In genomic region chr15:35168464-35168863, GRCh38 we compare ENCODE assay signal across 14 cellular contexts.
DNase-seq lines count a peak whose midpoint lies in the region; ATAC-seq, FAIRE-seq and TF ChIP-seq lines count a peak whose summit lies in the region.
"Had no signal": no experiment of that assay in that cellular context is flagged by ENCODE, and none has a peak within 500 bp of the region (broad histone marks: within the 10 kb centered on the region; RNA-seq: fewer than 3 reads in every experiment).

No MANE protein-coding gene starts in this region.

- no peak overlapping the region for H3K4ac ChIP-seq in mesenchymal stem cell (ENCODE audit: low read depth in 1 of 2, low read length in 2 of 2)

- H3K9me1 ChIP-seq in K562 (ENCODE audit: control insufficient read depth, insufficient read depth, low read length), result no peaks in the 10 kb centered on the region

- ATAC-seq in K562, result peak; percentile 54
- no peak for ATAC-seq in HG03135 (IDR thresholded peaks at IDR 0.05; ENCODE audit: unreplicated experiment)
- ATAC-seq: right cardiac atrium, upper lobe of right lung had no signal

- DNase-seq in AG09309 (ENCODE audit: low read depth), result peak; percentile 5
- DNase-seq in LHCN-M2 (ENCODE audit: low read depth), result peak; percentile 73
- peak in 1 of 4 experiments; percentile 49 for DNase-seq in K562 (ENCODE audit: extremely low read depth in 1 of 4, low spot score in 3 of 4)
- DNase-seq in mesenchymal stem cell, result peak; percentile 70
- no peak for DNase-seq in GM10266 (ENCODE audit: extremely low spot score)
- DNase-seq in anterior cingulate cortex (lab: John Stamatoyannopoulos, UW), result no peak
- DNase-seq in activated CD4-positive, alpha-beta memory T cell treated with anti-CD3 and anti-CD28 coated beads, Interleukin-2, amount 10 ng/mL, durations not matched to agents 7 days and 5 days, result no peak
- DNase-seq: adrenal gland; CD4-positive, alpha-beta T cell; effector CD8-positive, alpha-beta T cell; NCI-H1930; right cardiac atrium; upper lobe of right lung had no signal

- no peaks in the 10 kb centered on the region for H4K20me1 ChIP-seq in K562 (replicated peaks; ENCODE audit: control insufficient read depth, insufficient read depth, low read length)

- H2BK15ac ChIP-seq in mesenchymal stem cell (ENCODE audit: low read depth, poor library complexity, severe bottlenecking), result no peak overlapping the region

- no peak for TF ChIP-seq POLR2A in K562 (conservative IDR thresholded peaks at IDR 0.05)

- H4K8ac ChIP-seq in mesenchymal stem cell (ENCODE audit: low read length), result no peak overlapping the region

- TF ChIP-seq CTCF in AG09309 (IDR thresholded peaks at IDR 0.05; ENCODE audit: control insufficient read depth, insufficient read depth, low read depth, low read length, missing control alignments), result no peak
- TF ChIP-seq CTCF in K562 (IDR thresholded peaks at IDR 0.05 in 2 of 3, conservative IDR thresholded peaks at IDR 0.05 in 1 of 3; ENCODE audit: insufficient read depth in 2 of 3, low read depth in 1 of 3, low read length in 3 of 3), result no peak
- TF ChIP-seq CTCF in GM10266 (IDR thresholded peaks at IDR 0.05; ENCODE audit: control insufficient read depth, insufficient read depth, low read depth, missing control alignments), result no peak

- no TSS peak for BruUV-seq in K562 (replicated peaks; lab: Mats Ljungman, UMichigan)

- no peak overlapping the region for H3K23ac ChIP-seq in mesenchymal stem cell (ENCODE audit: low read length in 2 of 2)

- no peak overlapping the region for H3K14ac ChIP-seq in mesenchymal stem cell (ENCODE audit: low read length in 2 of 2)

- no peaks in the 10 kb centered on the region for H3K36me3 Mint-ChIP-seq in activated CD4-positive, alpha-beta memory T cell treated with anti-CD3 and anti-CD28 coated beads, Interleukin-2, amount 10 ng/mL, durations not matched to agents 7 days and 5 days (ENCODE audit: low read depth)

- intact Hi-C loops in K562 (cut with micrococcal nuclease), result loop anchor here (5.0 kb wide), 1 partner anchor 181 kb away; the partner anchor contains the start of gene ZNF770

- peak overlapping the region in 1 of 2 experiments; percentile 60; a peak in 2 of 4 replicates for H3K9ac ChIP-seq in K562 (ENCODE audit: insufficient read depth in 1 of 2, low read depth in 2 of 2, low read length in 2 of 2)
- peak overlapping the region; percentile 82 for H3K9ac ChIP-seq in mesenchymal stem cell (ENCODE audit: low read length)

- H2BK5ac ChIP-seq in mesenchymal stem cell (ENCODE audit: low read depth, low read length, poor library complexity, severe bottlenecking), result no peak overlapping the region

- H3K4me2 ChIP-seq in K562 (ENCODE audit: insufficient read depth, low read length), result peak overlapping the region; percentile 65; the same call in 1 of the 2 replicates
- no peak overlapping the region for H3K4me2 ChIP-seq in mesenchymal stem cell (ENCODE audit: low read length, poor library complexity, severe bottlenecking)

- TF ChIP-seq EP300 in K562 (IDR thresholded peaks at IDR 0.05; ENCODE audit: low read length), result no peak

- H2BK120ac ChIP-seq in mesenchymal stem cell (ENCODE audit: low read depth, low read length), result no peak overlapping the region

- no peaks in the 10 kb centered on the region for H3K4me1 Mint-ChIP-seq in activated CD4-positive, alpha-beta memory T cell treated with anti-CD3 and anti-CD28 coated beads, Interleukin-2, amount 10 ng/mL, durations not matched to agents 7 days and 5 days

- no peaks in the 10 kb centered on the region for H3K79me2 ChIP-seq in K562 (ENCODE audit: control insufficient read depth, insufficient read depth, low read length)

- TF ChIP-seq RAD21 in K562 (CRISPR knock-in tag; conservative IDR thresholded peaks at IDR 0.05 in 1 of 2, IDR thresholded peaks at IDR 0.05 in 1 of 2), result no peak

- no peaks in the 10 kb centered on the region for H3K79me1 ChIP-seq in mesenchymal stem cell (replicated peaks; ENCODE audit: low read length, poor library complexity, severe bottlenecking)

- H3K27ac Mint-ChIP-seq in activated CD4-positive, alpha-beta memory T cell treated with anti-CD3 and anti-CD28 coated beads, Interleukin-2, amount 10 ng/mL, durations not matched to agents 7 days and 5 days, result no peak overlapping the region
- H3K27ac Mint-ChIP-seq: CD4-positive, alpha-beta T cell had no signal

- H3K27ac ChIP-seq in K562 (ENCODE audit: extremely low read depth, low read depth, low read length) (peak overlapping the region; percentile 94), mesenchymal stem cell (ENCODE audit: low read length, poor library complexity, severe bottlenecking) (no peak overlapping the region)
- H3K27ac ChIP-seq: upper lobe of right lung had no signal

- H3K4me3 ChIP-seq in AG09309 (ENCODE audit: control insufficient read depth, low read depth, low read length) (no peak overlapping the region), K562 (no peak overlapping the region), mesenchymal stem cell (ENCODE audit: insufficient read depth in 1 of 2, low read depth in 1 of 2, low read length in 2 of 2) (peak overlapping the region in 1 of 2 experiments; percentile 12)
- H3K4me3 ChIP-seq: adrenal gland, upper lobe of right lung had no signal

- H3K18ac ChIP-seq in mesenchymal stem cell (ENCODE audit: low read depth in 1 of 2, low read length in 2 of 2), result no peak overlapping the region

- H3K9me3 ChIP-seq in K562 (replicated peaks; ENCODE audit: control insufficient read depth, insufficient read depth, low read depth, low read length), result no peaks in the 10 kb centered on the region
- H3K9me3 ChIP-seq in mesenchymal stem cell (ENCODE audit: control insufficient read depth, low read length), result no peaks in the 10 kb centered on the region
- H3K9me3 ChIP-seq: adrenal gland, upper lobe of right lung had no signal

- no peak overlapping the region for H2BK12ac ChIP-seq in mesenchymal stem cell (ENCODE audit: low read length in 2 of 2)

- H3K4me3 Mint-ChIP-seq in activated CD4-positive, alpha-beta memory T cell treated with anti-CD3 and anti-CD28 coated beads, Interleukin-2, amount 10 ng/mL, durations not matched to agents 7 days and 5 days, result no peak overlapping the region
- H3K4me3 Mint-ChIP-seq: CD4-positive, alpha-beta T cell had no signal

- peaks cover 6 to 43% of the 10 kb centered on the region in 2 experiments; a peak in 4 of 5 replicates for H3K4me1 ChIP-seq in K562 (replicated peaks in 1 of 2; ENCODE audit: control insufficient read depth in 2 of 2, insufficient read depth in 2 of 2, low read length in 2 of 2)
- H3K4me1 ChIP-seq in mesenchymal stem cell (ENCODE audit: control insufficient read depth, insufficient read depth, low read depth, low read length), result no peaks in the 10 kb centered on the region
- H3K4me1 ChIP-seq: upper lobe of right lung had no signal

- no peaks in the 10 kb centered on the region for H3K27me3 Mint-ChIP-seq in activated CD4-positive, alpha-beta memory T cell treated with anti-CD3 and anti-CD28 coated beads, Interleukin-2, amount 10 ng/mL, durations not matched to agents 7 days and 5 days
- H3K27me3 Mint-ChIP-seq: CD4-positive, alpha-beta T cell had no signal

- no peaks in the 10 kb centered on the region for H3K9me3 Mint-ChIP-seq in activated CD4-positive, alpha-beta memory T cell treated with anti-CD3 and anti-CD28 coated beads, Interleukin-2, amount 10 ng/mL, durations not matched to agents 7 days and 5 days
- H3K9me3 Mint-ChIP-seq: CD4-positive, alpha-beta T cell had no signal

- in situ Hi-C loops in K562 (cut with MboI), result no loop called here

- CTCF ChIA-PET in K562 (lab: Yijun Ruan, JAX; ENCODE audit: low intra/inter-chr PET ratio), result no interaction called here
- CTCF ChIA-PET in activated CD4-positive, alpha-beta memory T cell treated with anti-CD3 and anti-CD28 coated beads, Interleukin-2, amount 10 ng/mL, durations not matched to agents 7 days and 5 days (lab: Charles Lee), result no interaction called here

- no peaks in the 10 kb centered on the region for H3K27me3 ChIP-seq in K562 (ENCODE audit: control insufficient read depth in 2 of 2, insufficient read depth in 2 of 2, low read length in 2 of 2)
- H3K27me3 ChIP-seq in mesenchymal stem cell (ENCODE audit: control insufficient read depth in 1 of 2, insufficient read depth in 1 of 2, low read length in 2 of 2), result no peaks in the 10 kb centered on the region
- H3K27me3 ChIP-seq: adrenal gland, upper lobe of right lung had no signal

- H2AFZ ChIP-seq in K562 (ENCODE audit: low read depth, low read length), result peak overlapping the region; percentile 86
- H2AFZ ChIP-seq in mesenchymal stem cell (ENCODE audit: low read depth, low read length), result no peak overlapping the region

- 1% methylated on average over 4 of the region's 4 CpGs for WGBS in K562 (ENCODE audit: insufficient coverage, low coverage, missing lambda C conversion rate)
- WGBS in mesenchymal stem cell, result no CpG with 5 or more reads among the region's 4 CpGs

- H4K91ac ChIP-seq in mesenchymal stem cell (ENCODE audit: low read length), result no peak overlapping the region

- POLR2A ChIA-PET in K562 (lab: Yijun Ruan, JAX), result interaction anchor here (0.7 to 1.2 kb wide), 3 partner anchors 15 to 110 kb away, joined by 3 read pairs; no protein-coding TSS in a partner anchor
- POLR2A ChIA-PET in activated CD4-positive, alpha-beta memory T cell treated with anti-CD3 and anti-CD28 coated beads, Interleukin-2, amount 10 ng/mL, durations not matched to agents 7 days and 5 days (lab: Charles Lee), result no interaction called here

- H3K36me3 ChIP-seq in K562 (ENCODE audit: control insufficient read depth, insufficient read depth, low read length) (no peaks in the 10 kb centered on the region), mesenchymal stem cell (ENCODE audit: control insufficient read depth in 1 of 2, insufficient read depth in 2 of 2, low read depth in 1 of 2, low read length in 2 of 2) (no peaks in the 10 kb centered on the region)
- H3K36me3 ChIP-seq: adrenal gland, upper lobe of right lung had no signal

- H2AK5ac ChIP-seq in mesenchymal stem cell (ENCODE audit: low read length, severe bottlenecking), result no peak overlapping the region

- FAIRE-seq in K562 (lab: Jason Lieb, UNC), result no peak

TF ChIP-seq in K562, 482 proteins besides CTCF, POLR2A, EP300 and RAD21 (continues in another document):
- TF ChIP-seq JUND (IDR thresholded peaks at IDR 0.05; ENCODE audit: borderline replicate concordance, low read depth, low read length) (peak; percentile 84), JUND (tag; IDR thresholded peaks at IDR 0.05; ENCODE audit: borderline replicate concordance, low read depth, low read length) (peak; percentile 85; the same call in 2 of the 3 replicates), ATF3 (IDR thresholded peaks at IDR 0.05) (peak; percentile 93), ATF3 (CRISPR knock-in tag; conservative IDR thresholded peaks at IDR 0.05) (no peak), ZNF561 (CRISPR knock-in tag; conservative IDR thresholded peaks at IDR 0.05) (no peak), SPI1 (IDR thresholded peaks at IDR 0.05; ENCODE audit: borderline replicate concordance, low read depth, low read length) (peak; percentile 49; the same call in 1 of the 2 replicates)

Comparison
In these comparisons a context has a peak if more than half of its experiments do, and no peak if none do; other contexts are left out.
1. DNase-seq: peak in AG09309 (single experiment), LHCN-M2 (single experiment) and mesenchymal stem cell (single experiment); none in GM10266 (single experiment), anterior cingulate cortex (0 of 58) and activated CD4-positive, alpha-beta memory T cell treated with anti-CD3 and anti-CD28 coated beads, Interleukin-2, amount 10 ng/mL, durations not matched to agents 7 days and 5 days (single experiment).